Comparison of ENCODE assay signal across 1 cellular context in genomic region chr5:16082053-16082452, GRCh38.
TF ChIP-seq lines count a peak whose summit lies in the region.

No MANE protein-coding gene starts in this region.

TF ChIP-seq in GM23338, 12 proteins besides CTCF, POLR2A, EP300 and RAD21:
- TF ChIP-seq, protein P1, sequence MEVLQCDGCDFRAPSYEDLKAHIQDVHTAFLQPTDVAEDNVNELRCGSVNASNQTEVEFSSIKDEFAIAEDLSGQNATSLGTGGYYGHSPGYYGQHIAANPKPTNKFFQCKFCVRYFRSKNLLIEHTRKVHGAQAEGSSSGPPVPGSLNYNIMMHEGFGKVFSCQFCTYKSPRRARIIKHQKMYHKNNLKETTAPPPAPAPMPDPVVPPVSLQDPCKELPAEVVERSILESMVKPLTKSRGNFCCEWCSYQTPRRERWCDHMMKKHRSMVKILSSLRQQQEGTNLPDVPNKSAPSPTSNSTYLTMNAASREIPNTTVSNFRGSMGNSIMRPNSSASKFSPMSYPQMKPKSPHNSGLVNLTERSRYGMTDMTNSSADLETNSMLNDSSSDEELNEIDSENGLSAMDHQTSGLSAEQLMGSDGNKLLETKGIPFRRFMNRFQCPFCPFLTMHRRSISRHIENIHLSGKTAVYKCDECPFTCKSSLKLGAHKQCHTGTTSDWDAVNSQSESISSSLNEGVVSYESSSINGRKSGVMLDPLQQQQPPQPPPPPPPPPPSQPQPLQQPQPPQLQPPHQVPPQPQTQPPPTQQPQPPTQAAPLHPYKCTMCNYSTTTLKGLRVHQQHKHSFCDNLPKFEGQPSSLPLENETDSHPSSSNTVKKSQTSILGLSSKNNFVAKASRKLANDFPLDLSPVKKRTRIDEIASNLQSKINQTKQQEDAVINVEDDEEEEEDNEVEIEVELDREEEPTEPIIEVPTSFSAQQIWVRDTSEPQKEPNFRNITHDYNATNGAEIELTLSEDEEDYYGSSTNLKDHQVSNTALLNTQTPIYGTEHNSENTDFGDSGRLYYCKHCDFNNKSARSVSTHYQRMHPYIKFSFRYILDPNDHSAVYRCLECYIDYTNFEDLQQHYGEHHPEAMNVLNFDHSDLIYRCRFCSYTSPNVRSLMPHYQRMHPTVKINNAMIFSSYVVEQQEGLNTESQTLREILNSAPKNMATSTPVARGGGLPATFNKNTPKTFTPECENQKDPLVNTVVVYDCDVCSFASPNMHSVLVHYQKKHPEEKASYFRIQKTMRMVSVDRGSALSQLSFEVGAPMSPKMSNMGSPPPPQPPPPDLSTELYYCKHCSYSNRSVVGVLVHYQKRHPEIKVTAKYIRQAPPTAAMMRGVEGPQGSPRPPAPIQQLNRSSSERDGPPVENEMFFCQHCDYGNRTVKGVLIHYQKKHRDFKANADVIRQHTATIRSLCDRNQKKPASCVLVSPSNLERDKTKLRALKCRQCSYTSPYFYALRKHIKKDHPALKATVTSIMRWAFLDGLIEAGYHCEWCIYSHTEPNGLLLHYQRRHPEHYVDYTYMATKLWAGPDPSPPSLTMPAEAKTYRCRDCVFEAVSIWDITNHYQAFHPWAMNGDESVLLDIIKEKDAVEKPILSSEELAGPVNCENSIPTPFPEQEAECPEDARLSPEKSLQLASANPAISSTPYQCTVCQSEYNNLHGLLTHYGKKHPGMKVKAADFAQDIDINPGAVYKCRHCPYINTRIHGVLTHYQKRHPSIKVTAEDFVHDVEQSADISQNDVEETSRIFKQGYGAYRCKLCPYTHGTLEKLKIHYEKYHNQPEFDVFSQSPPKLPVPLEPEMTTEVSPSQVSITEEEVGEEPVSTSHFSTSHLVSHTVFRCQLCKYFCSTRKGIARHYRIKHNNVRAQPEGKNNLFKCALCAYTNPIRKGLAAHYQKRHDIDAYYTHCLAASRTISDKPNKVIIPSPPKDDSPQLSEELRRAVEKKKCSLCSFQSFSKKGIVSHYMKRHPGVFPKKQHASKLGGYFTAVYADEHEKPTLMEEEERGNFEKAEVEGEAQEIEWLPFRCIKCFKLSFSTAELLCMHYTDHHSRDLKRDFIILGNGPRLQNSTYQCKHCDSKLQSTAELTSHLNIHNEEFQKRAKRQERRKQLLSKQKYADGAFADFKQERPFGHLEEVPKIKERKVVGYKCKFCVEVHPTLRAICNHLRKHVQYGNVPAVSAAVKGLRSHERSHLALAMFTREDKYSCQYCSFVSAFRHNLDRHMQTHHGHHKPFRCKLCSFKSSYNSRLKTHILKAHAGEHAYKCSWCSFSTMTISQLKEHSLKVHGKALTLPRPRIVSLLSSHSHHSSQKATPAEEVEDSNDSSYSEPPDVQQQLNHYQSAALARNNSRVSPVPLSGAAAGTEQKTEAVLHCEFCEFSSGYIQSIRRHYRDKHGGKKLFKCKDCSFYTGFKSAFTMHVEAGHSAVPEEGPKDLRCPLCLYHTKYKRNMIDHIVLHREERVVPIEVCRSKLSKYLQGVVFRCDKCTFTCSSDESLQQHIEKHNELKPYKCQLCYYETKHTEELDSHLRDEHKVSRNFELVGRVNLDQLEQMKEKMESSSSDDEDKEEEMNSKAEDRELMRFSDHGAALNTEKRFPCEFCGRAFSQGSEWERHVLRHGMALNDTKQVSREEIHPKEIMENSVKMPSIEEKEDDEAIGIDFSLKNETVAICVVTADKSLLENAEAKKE (CRISPR knock-in tag; IDR thresholded peaks at IDR 0.05) = no peak
- TF ChIP-seq POLR2AphosphoS5 (IDR thresholded peaks at IDR 0.05; ENCODE audit: low read depth) (no peak), NANOG (IDR thresholded peaks at IDR 0.05; ENCODE audit: borderline replicate concordance) (no peak), ETS1 (IDR thresholded peaks at IDR 0.05) (no peak), REST (IDR thresholded peaks at IDR 0.05; ENCODE audit: unreplicated experiment) (no peak), EZH2 (IDR thresholded peaks at IDR 0.05; ENCODE audit: low read depth, unreplicated experiment) (no peak), ZNF331 (CRISPR knock-in tag; IDR thresholded peaks at IDR 0.05; ENCODE audit: low read depth) (no peak), EZH2phosphoT487 (IDR thresholded peaks at IDR 0.05; ENCODE audit: unreplicated experiment) (no peak), ZNF114 (CRISPR knock-in tag; IDR thresholded peaks at IDR 0.05) (no peak), STAT1 (IDR thresholded peaks at IDR 0.05; ENCODE audit: unreplicated experiment) (no peak), JUNB (IDR thresholded peaks at IDR 0.05; ENCODE audit: unreplicated experiment) (no peak), CREB1 (CRISPR knock-in tag; IDR thresholded peaks at IDR 0.05; ENCODE audit: low read depth) (no peak)
TF ChIP-seq in GM23338: peak in this region for 0.
